23 cellular contexts compared by ENCODE assay signal in the genomic region with DNA sequence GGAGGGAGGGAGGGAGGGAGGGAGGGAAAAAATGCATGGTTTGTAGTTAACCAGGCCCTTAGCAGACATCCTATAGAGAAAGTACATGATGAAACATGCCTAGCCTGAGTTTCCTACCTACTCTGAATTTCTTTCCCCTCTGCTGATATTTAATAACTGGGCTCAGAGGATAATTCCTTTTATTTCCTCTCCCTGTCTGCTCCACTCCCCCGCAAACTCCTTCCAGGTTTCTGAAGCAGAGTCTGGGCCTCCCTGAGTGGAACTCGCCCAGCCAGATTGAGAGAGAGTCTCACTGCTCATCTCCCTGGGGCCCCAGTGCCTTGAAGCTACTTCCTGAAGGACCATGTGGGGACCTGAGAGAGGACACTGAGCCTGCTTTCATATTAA.
A peak's percentile ranks its signal among the peaks of the same experiment; 100 is the strongest.
DNase-seq lines count a peak whose midpoint lies in the region; ATAC-seq, FAIRE-seq and TF ChIP-seq lines count a peak whose summit lies in the region.
"Had no signal": no experiment of that assay in that cellular context is flagged by ENCODE, and none has a peak within 500 bp of the region (broad histone marks: within the 10 kb centered on the region; RNA-seq: fewer than 3 reads in every experiment).

No MANE protein-coding gene starts in this region.

- TF ChIP-seq POLR2A in breast epithelium (IDR thresholded peaks at IDR 0.05), result no peak

- dilution Hi-C loops in keratinocyte (cut with MboI; ENCODE audit: extremely low pct_ligation_motif_present, low sequenced_read_pairs), result no loop called here

- H3K27ac Mint-ChIP-seq in activated naive CD4-positive, alpha-beta T cell treated with anti-CD3 and anti-CD28 coated beads for 36 hours, result no peak overlapping the region
- no peak overlapping the region for H3K27ac Mint-ChIP-seq in activated CD4-positive, alpha-beta T cell treated with anti-CD3 and anti-CD28 coated beads for 36 hours
- H3K27ac Mint-ChIP-seq: activated B cell treated with CpG ODN at 0.5 μM for 24 hours; activated naive CD4-positive, alpha-beta T cell treated with anti-CD3 and anti-CD28 coated beads, Interleukin-2, amount 50 U/mL, for 72 hours; activated T-helper 17 cell treated with anti-CD3 and anti-CD28 coated beads, Interleukin-2, amount 50 U/mL, for 72 hours; stimulated activated effector memory CD8-positive, alpha-beta T cell treated with anti-CD3 and anti-CD28 coated beads, Interleukin-12 subunit alpha, Interleukin-12 subunit beta, amount 100 ng/mL, for 72 hours had no signal

- no peaks in the 10 kb centered on the region for H3K9me1 ChIP-seq in keratinocyte (ENCODE audit: control insufficient read depth, extremely low read depth, insufficient read depth, low read length)

- DNase-seq in HL-60 (ENCODE audit: low read depth in 1 of 2, low spot score in 1 of 2), result no peak
- DNase-seq in breast epithelium (ENCODE audit: low spot score in 2 of 2), result no peak
- DNase-seq in keratinocyte (ENCODE audit: low read depth, low spot score), result no peak
- DNase-seq in NCI-H1105 treated with DMSO at 0.1 percent for 48 hours (lab: John Stamatoyannopoulos, UW), result no peak
- no peak for DNase-seq in activated naive CD4-positive, alpha-beta T cell treated with anti-CD3 and anti-CD28 coated beads for 36 hours
- DNase-seq in activated CD4-positive, alpha-beta T cell treated with anti-CD3 and anti-CD28 coated beads for 36 hours, result no peak
- DNase-seq: activated B cell treated with CpG ODN at 0.5 μM for 24 hours; activated CD4-positive, alpha-beta T cell treated with anti-CD3 and anti-CD28 coated beads, Interleukin-2, amount 50 U/mL, for 4 hours; activated CD8-positive, alpha-beta memory T cell treated with anti-CD3 and anti-CD28 coated beads, Interleukin-2, amount 50 U/mL, for 4 hours; aorta; caudate nucleus; EL; NCI-H2081; occipital lobe; spleen; stimulated activated CD4-positive, alpha-beta T cell treated with anti-CD3 and anti-CD28 coated beads, Interleukin-2, amount 100 ng/mL, for 48 hours; SW 1271; T1000 had no signal

- H3K36me3 Mint-ChIP-seq in activated naive CD4-positive, alpha-beta T cell treated with anti-CD3 and anti-CD28 coated beads for 36 hours (ENCODE audit: low read depth), result no peaks in the 10 kb centered on the region
- H3K36me3 Mint-ChIP-seq in activated CD4-positive, alpha-beta T cell treated with anti-CD3 and anti-CD28 coated beads for 36 hours (ENCODE audit: low read depth), result no peaks in the 10 kb centered on the region
- H3K36me3 Mint-ChIP-seq: activated naive CD4-positive, alpha-beta T cell treated with anti-CD3 and anti-CD28 coated beads, Interleukin-2, amount 50 U/mL, for 72 hours; stimulated activated effector memory CD8-positive, alpha-beta T cell treated with anti-CD3 and anti-CD28 coated beads, Interleukin-12 subunit alpha, Interleukin-12 subunit beta, amount 100 ng/mL, for 72 hours had no signal

- 0 out of 2 replicates have a peak overlapping the region, but pooled peaks have one; percentile 4 for H3K27ac ChIP-seq in HL-60 (replicated peaks)
- H3K27ac ChIP-seq in breast epithelium, result peak overlapping the region; percentile 36 to 64
- H3K27ac ChIP-seq in keratinocyte (ENCODE audit: control insufficient read depth, insufficient read depth, low read length), result no peak overlapping the region
- peak overlapping the region in 12 of 21 experiments; percentile 4 to 77 (median 48) for H3K27ac ChIP-seq in skin epidermis
- H3K27ac ChIP-seq: spleen had no signal

- H2AFZ ChIP-seq in keratinocyte (ENCODE audit: control insufficient read depth, low read length), result peak overlapping the region; percentile 79

- no peak for ATAC-seq in activated CD4-positive, alpha-beta T cell treated with anti-CD3 and anti-CD28 coated beads for 36 hours
- no peak for ATAC-seq in HG03457 (IDR thresholded peaks at IDR 0.05; ENCODE audit: unreplicated experiment)
- ATAC-seq: activated naive CD4-positive, alpha-beta T cell treated with anti-CD3 and anti-CD28 coated beads, Interleukin-2, amount 50 U/mL, for 72 hours; activated T-helper 17 cell treated with anti-CD3 and anti-CD28 coated beads, Interleukin-2, amount 50 U/mL, for 72 hours; stimulated activated effector memory CD8-positive, alpha-beta T cell treated with anti-CD3 and anti-CD28 coated beads, Interleukin-12 subunit alpha, Interleukin-12 subunit beta, amount 100 ng/mL, for 72 hours had no signal

- no peaks in the 10 kb centered on the region for H3K4me1 ChIP-seq in breast epithelium
- peaks cover 21% of the 10 kb centered on the region for H3K4me1 ChIP-seq in keratinocyte (ENCODE audit: control insufficient read depth, extremely low read depth, insufficient read depth, low read length)

- no peaks in the 10 kb centered on the region for H3K4me1 Mint-ChIP-seq in activated naive CD4-positive, alpha-beta T cell treated with anti-CD3 and anti-CD28 coated beads for 36 hours (ENCODE audit: low read depth)
- no peaks in the 10 kb centered on the region for H3K4me1 Mint-ChIP-seq in activated CD4-positive, alpha-beta T cell treated with anti-CD3 and anti-CD28 coated beads for 36 hours
- H3K4me1 Mint-ChIP-seq: activated T-helper 17 cell treated with anti-CD3 and anti-CD28 coated beads, Interleukin-2, amount 50 U/mL, for 72 hours; stimulated activated effector memory CD8-positive, alpha-beta T cell treated with anti-CD3 and anti-CD28 coated beads, Interleukin-12 subunit alpha, Interleukin-12 subunit beta, amount 100 ng/mL, for 72 hours had no signal

- no peaks in the 10 kb centered on the region for H3K9me3 ChIP-seq in breast epithelium
- no peaks in the 10 kb centered on the region for H3K9me3 ChIP-seq in keratinocyte (ENCODE audit: control insufficient read depth, low read depth, low read length)
- H3K9me3 ChIP-seq: spleen had no signal

- H3K4me3 ChIP-seq in HL-60 (replicated peaks; ENCODE audit: insufficient read depth, low read length) (no peak overlapping the region), breast epithelium (no peak overlapping the region), keratinocyte (ENCODE audit: control insufficient read depth in 2 of 3, extremely low read depth in 1 of 3, insufficient read depth in 2 of 3, low read depth in 1 of 3, low read length in 3 of 3) (no peak overlapping the region), skin epidermis (no peak overlapping the region)
- H3K4me3 ChIP-seq: spleen had no signal

- H3K27me3 ChIP-seq in HL-60 (ENCODE audit: insufficient read depth, poor library complexity, severe bottlenecking), result no peaks in the 10 kb centered on the region
- no peaks in the 10 kb centered on the region for H3K27me3 ChIP-seq in breast epithelium
- no peaks in the 10 kb centered on the region for H3K27me3 ChIP-seq in keratinocyte (ENCODE audit: control insufficient read depth, extremely low read depth, insufficient read depth, low read length)
- H3K27me3 ChIP-seq: spleen had no signal

- H3K4me2 ChIP-seq in keratinocyte (ENCODE audit: control insufficient read depth, extremely low read depth, insufficient read depth, low read depth, low read length), result no peak overlapping the region

- FAIRE-seq in keratinocyte (lab: Jason Lieb, UNC), result no peak

- CTCF ChIA-PET in activated naive CD4-positive, alpha-beta T cell treated with anti-CD3 and anti-CD28 coated beads for 36 hours (lab: Charles Lee), result interaction anchor here (0.7 kb wide), 1 partner anchor 10 kb away, joined by 3 read pairs; no protein-coding TSS in a partner anchor
- CTCF ChIA-PET in activated CD4-positive, alpha-beta T cell treated with anti-CD3 and anti-CD28 coated beads for 36 hours (lab: Charles Lee), result no interaction called here

- H3K27me3 Mint-ChIP-seq in activated naive CD4-positive, alpha-beta T cell treated with anti-CD3 and anti-CD28 coated beads for 36 hours (ENCODE audit: low read depth), result peaks cover 7% of the 10 kb centered on the region
- peaks cover 2% of the 10 kb centered on the region for H3K27me3 Mint-ChIP-seq in activated CD4-positive, alpha-beta T cell treated with anti-CD3 and anti-CD28 coated beads for 36 hours

- intact Hi-C loops in breast epithelium (cut with DNase I; ENCODE audit: low total_unique reads), result no loop called here
- intact Hi-C loops in activated naive CD4-positive, alpha-beta T cell treated with anti-CD3 and anti-CD28 coated beads for 36 hours (cut with micrococcal nuclease), result no loop called here
- intact Hi-C loops in activated CD4-positive, alpha-beta T cell treated with anti-CD3 and anti-CD28 coated beads for 36 hours (cut with DNase I, micrococcal nuclease), result no loop called here

- no peaks in the 10 kb centered on the region for H3K79me2 ChIP-seq in keratinocyte (ENCODE audit: control insufficient read depth, insufficient read depth, low read length)

- POLR2A ChIA-PET in activated CD4-positive, alpha-beta T cell treated with anti-CD3 and anti-CD28 coated beads for 36 hours (lab: Charles Lee), result no interaction called here

- no peaks in the 10 kb centered on the region for H4K20me1 ChIP-seq in keratinocyte (ENCODE audit: control insufficient read depth, extremely low read depth, insufficient read depth, low read length)

- H3K4me3 Mint-ChIP-seq in activated naive CD4-positive, alpha-beta T cell treated with anti-CD3 and anti-CD28 coated beads for 36 hours, result no peak overlapping the region
- H3K4me3 Mint-ChIP-seq in activated CD4-positive, alpha-beta T cell treated with anti-CD3 and anti-CD28 coated beads for 36 hours, result no peak overlapping the region
- H3K4me3 Mint-ChIP-seq: activated B cell treated with CpG ODN at 0.5 μM for 24 hours; activated T-helper 17 cell treated with anti-CD3 and anti-CD28 coated beads, Interleukin-2, amount 50 U/mL, for 72 hours; stimulated activated effector memory CD8-positive, alpha-beta T cell treated with anti-CD3 and anti-CD28 coated beads, Interleukin-12 subunit alpha, Interleukin-12 subunit beta, amount 100 ng/mL, for 72 hours had no signal

- H3K9me3 Mint-ChIP-seq in activated naive CD4-positive, alpha-beta T cell treated with anti-CD3 and anti-CD28 coated beads for 36 hours, result no peaks in the 10 kb centered on the region
- no peaks in the 10 kb centered on the region for H3K9me3 Mint-ChIP-seq in activated CD4-positive, alpha-beta T cell treated with anti-CD3 and anti-CD28 coated beads for 36 hours (ENCODE audit: low read depth)
- H3K9me3 Mint-ChIP-seq: activated B cell treated with CpG ODN at 0.5 μM for 24 hours; activated naive CD4-positive, alpha-beta T cell treated with anti-CD3 and anti-CD28 coated beads, Interleukin-2, amount 50 U/mL, for 72 hours; activated T-helper 17 cell treated with anti-CD3 and anti-CD28 coated beads, Interleukin-2, amount 50 U/mL, for 72 hours; stimulated activated effector memory CD8-positive, alpha-beta T cell treated with anti-CD3 and anti-CD28 coated beads, Interleukin-12 subunit alpha, Interleukin-12 subunit beta, amount 100 ng/mL, for 72 hours had no signal

- TF ChIP-seq CTCF in HL-60 (IDR thresholded peaks at IDR 0.05; ENCODE audit: insufficient read depth, low read length) (no peak), breast epithelium (IDR thresholded peaks at IDR 0.05) (no peak), keratinocyte (optimal IDR thresholded peaks at IDR 0.05 in 1 of 3, IDR thresholded peaks at IDR 0.05 in 1 of 3, conservative IDR thresholded peaks at IDR 0.05 in 1 of 3; ENCODE audit: extremely low read depth in 1 of 3, insufficient read depth in 2 of 3, low read length in 3 of 3) (no peak)

- H3K9ac ChIP-seq in keratinocyte (ENCODE audit: control insufficient read depth, extremely low read depth, insufficient read depth, low read length), result peak overlapping the region; percentile 13

- H3K36me3 ChIP-seq in breast epithelium, result no peaks in the 10 kb centered on the region
- H3K36me3 ChIP-seq in keratinocyte (ENCODE audit: control insufficient read depth in 2 of 2, extremely low read depth in 1 of 2, insufficient read depth in 2 of 2, low read length in 2 of 2), result no peaks in the 10 kb centered on the region
- H3K36me3 ChIP-seq: spleen had no signal
